ENCODE assay signal across 33 cellular contexts in genomic region chr2:95234806-95235205, GRCh38. TPM values are rescaled to one million over a fixed set of nuclear protein-coding genes. Genes with fewer than 3 reads are reported as not detected.
"Had no signal": no experiment of that assay in that cellular context is flagged by ENCODE, and none has a peak within 500 bp of the region (broad histone marks: within the 10 kb centered on the region; RNA-seq: fewer than 3 reads in every experiment).

No MANE protein-coding gene starts in this region.

- DNase-seq: activated CD4-positive, alpha-beta T cell treated with anti-CD3 and anti-CD28 coated beads for 36 hours; activated CD4-positive, alpha-beta T cell treated with anti-CD3 and anti-CD28 coated beads, Interleukin-2, amount 10 ng/mL, durations not matched to agents 7 days and 5 days; activated CD4-positive, alpha-beta T cell treated with anti-CD3 and anti-CD28 coated beads, Interleukin-2, amount 50 U/mL, for 48 hours; activated CD8-positive, alpha-beta T cell treated with anti-CD3 and anti-CD28 coated beads, Interleukin-2, amount 10 ng/mL, durations not matched to agents 7 days and 5 days; activated gamma-delta T cell treated with Interleukin-2 at 50 U/mL for 16 hours; activated naive CD4-positive, alpha-beta T cell treated with anti-CD3 and anti-CD28 coated beads for 36 hours; activated T-cell treated with anti-CD3 and anti-CD28 coated beads for 4 hours; activated T-cell treated with anti-CD3 and anti-CD28 coated beads, Interleukin-2, amount 50 U/mL, for 4 hours; adrenal gland; anterior cingulate cortex; brain microvascular endothelial cell; central memory CD4-positive, alpha-beta T cell; MG63; NCI-H1048; NCI-H1105 treated with DMSO at 0.1 percent for 48 hours; NCI-H1436; NCI-H1694; NCI-H1930; NCI-H2081 treated with DMSO at 0.1 percent for 48 hours; NCI-H226; NCI-H446 treated with DMSO at 0.1 percent for 48 hours; NCI-H524; NCI-H69; PC-3; Peyer's patch; Right ventricle myocardium superior; SW 1271; T1000 had no signal

- ATAC-seq: activated CD4-positive, alpha-beta T cell treated with anti-CD3 and anti-CD28 coated beads for 36 hours; activated CD4-positive, CD25-positive, alpha-beta regulatory T cell treated with anti-CD3 and anti-CD28 coated beads, Interleukin-2, amount 50 U/mL, for 24 hours; activated CD8-positive, alpha-beta T cell treated with anti-CD3 and anti-CD28 coated beads, Interleukin-2, amount 10 ng/mL, durations not matched to agents 7 days and 5 days; activated naive CD4-positive, alpha-beta T cell treated with anti-CD3 and anti-CD28 coated beads, Interleukin-2, amount 50 U/mL, for 72 hours; activated T-cell treated with anti-CD3 and anti-CD28 coated beads, Interleukin-2, amount 50 U/mL, for 4 hours; K562; PC-3; WTC11 had no signal

- FAIRE-seq: K562, TTC549 had no signal

RNA-seq across cellular contexts. Expression of gene ZNF892, which starts 27.5 kb away (rescaled TPM):
- total RNA-seq: PC-3 had no signal

RNA-seq across cellular contexts. Expression of gene PROM2, which starts 39.4 kb away (rescaled TPM):
- total RNA-seq: K562 had no signal
- polyA plus RNA-seq: K562 had no signal
